ENCODE assay signal across 9 cellular contexts in the genomic region with DNA sequence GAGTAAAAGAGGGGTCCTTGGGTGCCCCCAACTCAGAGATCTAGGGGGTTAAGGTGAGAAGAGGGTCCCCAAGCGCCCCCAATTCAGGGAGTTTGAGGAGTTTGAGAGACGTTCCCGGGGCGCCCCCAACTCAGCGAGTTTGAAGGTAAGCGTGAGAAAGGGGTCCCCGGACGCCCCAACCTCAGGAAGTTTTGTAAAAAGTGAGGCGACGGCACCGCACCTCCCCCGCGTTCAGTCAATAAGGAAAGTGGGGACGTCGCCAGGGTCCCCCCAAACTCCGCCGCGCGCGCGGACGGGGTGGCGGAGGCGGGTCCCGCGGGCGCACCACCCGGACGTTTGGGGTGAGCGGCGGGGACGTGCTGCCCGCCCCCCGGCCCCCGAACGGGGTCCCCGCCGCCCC. TPM values are rescaled to one million over a fixed set of nuclear protein-coding genes. Genes with fewer than 3 reads are reported as not detected.
DNase-seq lines count a peak whose midpoint lies in the region; ATAC-seq and TF ChIP-seq lines count a peak whose summit lies in the region.
"Had no signal": no experiment of that assay in that cellular context is flagged by ENCODE, and none has a peak within 500 bp of the region (broad histone marks: within the 10 kb centered on the region; RNA-seq: fewer than 3 reads in every experiment).

No MANE protein-coding gene starts in this region.

- H3K36me3 ChIP-seq in tibial nerve: no peaks in the 10 kb centered on the region

- H3K4me3 Mint-ChIP-seq in activated T-cell treated with anti-CD3 and anti-CD28 coated beads, Interleukin-2, amount 50 U/mL, for 24 hours: peak overlapping the region; percentile 88

- H3K36me3 Mint-ChIP-seq in activated T-cell treated with anti-CD3 and anti-CD28 coated beads, Interleukin-2, amount 50 U/mL, for 24 hours (ENCODE audit: low read depth): peaks cover 11% of the 10 kb centered on the region

- H3K27ac Mint-ChIP-seq in activated T-cell treated with anti-CD3 and anti-CD28 coated beads, Interleukin-2, amount 50 U/mL, for 24 hours: peak overlapping the region; percentile 78

- intact Hi-C loops in lower leg skin (cut with DNase I; ENCODE audit: low total_unique reads): loop anchor here (5.0 kb wide), 1 partner anchor 48 kb away; no protein-coding TSS in a partner anchor

- in situ Hi-C loops in astrocyte of the cerebellum (cut with HindIII; ENCODE audit: low sequenced_read_pairs): no loop called here

- peaks cover 0 to 26% (median 8%) of the 10 kb centered on the region in 4 donors for H3K4me1 ChIP-seq in tibial nerve

- H3K27ac ChIP-seq in tibial nerve: peak overlapping the region; percentile 68 to 94 (median 87)

- TF ChIP-seq CTCF in astrocyte of the cerebellum (IDR thresholded peaks at IDR 0.05; ENCODE audit: low read depth, low read length, missing control alignments): no peak
- no peak for TF ChIP-seq CTCF in lower leg skin (IDR thresholded peaks at IDR 0.05)
- TF ChIP-seq CTCF in tibial nerve (IDR thresholded peaks at IDR 0.05): no peak

- TF ChIP-seq EP300 in tibial nerve (IDR thresholded peaks at IDR 0.05): no peak

- no peak for ATAC-seq in GM18858 (IDR thresholded peaks at IDR 0.05; ENCODE audit: unreplicated experiment)

- H3K9me3 Mint-ChIP-seq in activated T-cell treated with anti-CD3 and anti-CD28 coated beads, Interleukin-2, amount 50 U/mL, for 24 hours: no peaks in the 10 kb centered on the region

- peaks cover 24% of the 10 kb centered on the region for H3K4me1 Mint-ChIP-seq in activated T-cell treated with anti-CD3 and anti-CD28 coated beads, Interleukin-2, amount 50 U/mL, for 24 hours (ENCODE audit: low read depth)

- no peaks in the 10 kb centered on the region for H3K9me3 ChIP-seq in tibial nerve

- H3K4me3 ChIP-seq in astrocyte of the cerebellum (ENCODE audit: low read depth, low read length) (peak overlapping the region; percentile 64), lower leg skin (ENCODE audit: low read depth, poor library complexity, severe bottlenecking) (peak overlapping the region; percentile 21), tibial nerve (peak overlapping the region; percentile 41 to 84 (median 59))

- no peak for TF ChIP-seq POLR2A in lower leg skin (IDR thresholded peaks at IDR 0.05)
- no peak for TF ChIP-seq POLR2A in tibial nerve (IDR thresholded peaks at IDR 0.05)

- 1% methylated on average over 10 to 26 of the region's 38 CpGs for WGBS in lower leg skin, 2 donors
- WGBS in tibial nerve, 2 donors: 1% methylated on average over 9 to 12 of the region's 38 CpGs

- no peak for DNase-seq in activated T-cell treated with anti-CD3 and anti-CD28 coated beads, Interleukin-2, amount 50 U/mL, for 24 hours
- DNase-seq in activated T-cell treated with anti-CD3 and anti-CD28 coated beads, Interleukin-2, amount 50 U/mL, for 1 hour: no peak
- no peak for DNase-seq in astrocyte of the cerebellum (ENCODE audit: low read depth)
- DNase-seq in lower leg skin (ENCODE audit: low spot score in 2 of 2): peak; percentile 38 to 87
- DNase-seq in tibial nerve (ENCODE audit: low spot score in 2 of 2): no peak
- DNase-seq in NCI-H2171 (lab: John Stamatoyannopoulos, UW): no peak
- no peak for DNase-seq in cerebellar nuclear complex (lab: John Stamatoyannopoulos, UW)

- H3K27me3 Mint-ChIP-seq in activated T-cell treated with anti-CD3 and anti-CD28 coated beads, Interleukin-2, amount 50 U/mL, for 24 hours: peaks cover 16% of the 10 kb centered on the region

- no peaks in the 10 kb centered on the region for H3K27me3 ChIP-seq in tibial nerve

RNA-seq across cellular contexts. Expression of gene RFX2, which starts 0.4 kb away (rescaled TPM):
- total RNA-seq in lower leg skin (10 to 100 TPM; 19.6 to 28.7 (median 25.8) TPM), tibial nerve (10 to 100 TPM; 12.6 to 17.3 (median 15.0) TPM)

RNA-seq across cellular contexts. Expression of gene ACSBG2, which starts 25.5 kb away (rescaled TPM):
- total RNA-seq in lower leg skin: not detected
- not detected for total RNA-seq in tibial nerve
- total RNA-seq: renal cortical epithelial cell had no signal

Comparison
In these comparisons a context has a peak if more than half of its experiments do, and no peak if none do; other contexts are left out.
1. DNase-seq: peak in lower leg skin (2 of 2); none in activated T-cell treated with anti-CD3 and anti-CD28 coated beads, Interleukin-2, amount 50 U/mL, for 24 hours (single experiment), activated T-cell treated with anti-CD3 and anti-CD28 coated beads, Interleukin-2, amount 50 U/mL, for 1 hour (single experiment), astrocyte of the cerebellum (single experiment), tibial nerve (0 of 2), NCI-H2171 (single experiment) and cerebellar nuclear complex (0 of 2).
2. Peak in every context shown above with its lines, with median percentiles within 50 percentile points of each other: H3K4me3 ChIP-seq.